Comparison of ENCODE assay signal across 19 cellular contexts in genomic region chr18:3234457-3234856, GRCh38.
"Had no signal": no experiment of that assay in that cellular context is flagged by ENCODE, and none has a peak within 500 bp of the region (broad histone marks: within the 10 kb centered on the region; RNA-seq: fewer than 3 reads in every experiment).

No MANE protein-coding gene starts in this region.

- H3K4me3 ChIP-seq: esophagus squamous epithelium, gastroesophageal sphincter, heart left ventricle, sigmoid colon, smooth muscle cell, upper lobe of right lung had no signal

- H3K27ac ChIP-seq: esophagus squamous epithelium, gastroesophageal sphincter, heart left ventricle, sigmoid colon, upper lobe of right lung, VCaP had no signal

- H3K36me3 ChIP-seq: esophagus squamous epithelium, gastroesophageal sphincter, heart left ventricle, sigmoid colon, upper lobe of right lung had no signal

- H3K27me3 ChIP-seq: esophagus squamous epithelium, gastroesophageal sphincter, heart left ventricle, sigmoid colon, upper lobe of right lung had no signal

- H3K9me3 ChIP-seq: esophagus squamous epithelium, gastroesophageal sphincter, heart left ventricle, sigmoid colon, upper lobe of right lung had no signal

- DNase-seq: activated CD4-positive, alpha-beta T cell treated with anti-CD3 and anti-CD28 coated beads, Interleukin-2, amount 50 U/mL, for 48 hours; activated CD4-positive, CD25-positive, alpha-beta regulatory T cell treated with anti-CD3 and anti-CD28 coated beads, Interleukin-2, amount 50 U/mL, for 72 hours; activated effector memory CD4-positive, alpha-beta T cell treated with Interleukin-2 at 50 U/mL for 16 hours; activated naive CD4-positive, alpha-beta T cell treated with anti-CD3 and anti-CD28 coated beads for 36 hours; activated naive CD8-positive, alpha-beta T cell treated with anti-CD3 and anti-CD28 coated beads, Interleukin-2, amount 50 U/mL, for 24 hours; activated T-cell treated with anti-CD3 and anti-CD28 coated beads, Interleukin-2, amount 50 U/mL, for 72 hours; cortex of kidney; endodermal cell; esophagus squamous epithelium; heart left ventricle; midbrain; nephron progenitor cell; sigmoid colon; stimulated activated CD4-positive, alpha-beta T cell treated with anti-CD3 and anti-CD28 coated beads, Interleukin-2, amount 100 ng/mL, for 48 hours; stimulated activated naive CD4-positive, alpha-beta T cell; upper lobe of right lung had no signal

- ATAC-seq: activated naive CD8-positive, alpha-beta T cell treated with anti-CD3 and anti-CD28 coated beads, Interleukin-2, amount 50 U/mL, for 24 hours; activated T-cell treated with anti-CD3 and anti-CD28 coated beads, Interleukin-2, amount 50 U/mL, for 72 hours; gastroesophageal sphincter; heart left ventricle; upper lobe of right lung had no signal

- H3K4me1 ChIP-seq: gastroesophageal sphincter, sigmoid colon, upper lobe of right lung had no signal
